25 cellular contexts compared by ENCODE assay signal in the genomic region with DNA sequence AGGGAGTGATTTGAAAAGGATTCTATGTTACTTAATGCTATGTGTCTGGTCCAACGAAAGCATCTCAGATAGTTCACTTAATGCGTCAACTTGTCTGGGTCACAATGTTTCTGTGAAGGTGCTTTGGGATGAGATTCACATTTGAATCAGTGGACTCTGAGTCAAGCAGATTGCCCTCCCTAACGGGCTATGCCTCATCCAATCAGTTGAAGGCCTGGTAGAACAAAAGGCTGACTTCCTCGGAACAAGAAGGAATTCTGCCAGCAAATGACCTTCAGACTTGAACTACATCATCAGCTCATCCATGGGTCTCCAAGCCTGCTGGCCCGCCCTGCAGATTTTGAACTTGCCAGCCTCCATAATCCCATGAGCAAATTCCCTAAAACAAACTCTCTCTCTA. TPM values are rescaled to one million over a fixed set of nuclear protein-coding genes. Genes with fewer than 3 reads are reported as not detected.
DNase-seq lines count a peak whose midpoint lies in the region; ATAC-seq and TF ChIP-seq lines count a peak whose summit lies in the region.
"Had no signal": no experiment of that assay in that cellular context is flagged by ENCODE, and none has a peak within 500 bp of the region (broad histone marks: within the 10 kb centered on the region; RNA-seq: fewer than 3 reads in every experiment).

No MANE protein-coding gene starts in this region.

- H3K4me3 ChIP-seq in esophagus muscularis mucosa, result no peak overlapping the region
- H3K4me3 ChIP-seq in lower lobe of right lung, result no peak overlapping the region
- peak overlapping the region; percentile 17 for H3K4me3 ChIP-seq in thoracic aorta
- H3K4me3 ChIP-seq: GM12878, uterus had no signal

- H3K36me3 ChIP-seq in esophagus muscularis mucosa (peaks cover 0 to 6% (median 0%) of the 10 kb centered on the region in 4 donors), lower lobe of right lung (peaks cover 17% of the 10 kb centered on the region), thoracic aorta (no peaks in the 10 kb centered on the region)
- H3K36me3 ChIP-seq: uterus had no signal

- peak; percentile 56 for DNase-seq in M059J (ENCODE audit: low read depth)
- DNase-seq in esophagus muscularis mucosa (ENCODE audit: extremely low spot score), result no peak
- no peak for DNase-seq in lower lobe of right lung
- no peak for DNase-seq in thoracic aorta (ENCODE audit: low spot score)
- DNase-seq in activated naive CD4-positive, alpha-beta T cell treated with anti-CD3 and anti-CD28 coated beads, Interleukin-2, amount 50 U/mL, for 16 hours, result no peak
- DNase-seq in dedifferentiated amniotic fluid mesenchymal stem cell (ENCODE audit: extremely low spot score), result no peak
- DNase-seq in COR-L47 (lab: John Stamatoyannopoulos, UW), result no peak
- DNase-seq: activated CD4-positive, alpha-beta T cell treated with anti-CD3 and anti-CD28 coated beads, Interleukin-2, amount 10 ng/mL, durations not matched to agents 24 days and 14 days; activated naive CD4-positive, alpha-beta T cell treated with anti-CD3 and anti-CD28 coated beads for 36 hours; activated T-cell treated with anti-CD3 and anti-CD28 coated beads, Interleukin-2, amount 50 U/mL, for 48 hours; amygdala; C1 segment of cervical spinal cord; DND-41; H7; left colon; NCI-H187 treated with DMSO at 0.1 percent for 48 hours; NCI-H69; nephron progenitor cell; posterior cingulate gyrus; stimulated activated CD8-positive, alpha-beta memory T cell treated with anti-CD3 and anti-CD28 coated beads, Interleukin-4, amount 100 ng/mL, for 48 hours; T-helper 2 cell; uterus had no signal

- TF ChIP-seq POLR2A in esophagus muscularis mucosa (IDR thresholded peaks at IDR 0.05; ENCODE audit: low read depth), result no peak

- H3K27ac ChIP-seq in esophagus muscularis mucosa (replicated peaks in 1 of 4), result peak overlapping the region in 3 of 4 donors; percentile 23 to 47 (median 45)
- peak overlapping the region; percentile 57 for H3K27ac ChIP-seq in lower lobe of right lung
- H3K27ac ChIP-seq in thoracic aorta, result peak overlapping the region; percentile 81 to 87
- H3K27ac ChIP-seq: VCaP had no signal

- H3K27me3 ChIP-seq in esophagus muscularis mucosa (no peaks in the 10 kb centered on the region), lower lobe of right lung (ENCODE audit: low read depth) (no peaks in the 10 kb centered on the region), thoracic aorta (replicated peaks; ENCODE audit: insufficient read depth) (no peaks in the 10 kb centered on the region)
- H3K27me3 ChIP-seq: uterus had no signal

- intact Hi-C loops in esophagus muscularis mucosa (cut with DNase I) (no loop called here), lower lobe of right lung (cut with DNase I) (no loop called here)

- TF ChIP-seq EP300 in esophagus muscularis mucosa (IDR thresholded peaks at IDR 0.05), result no peak

- peak; percentile 1 to 23 for ATAC-seq in lower lobe of right lung
- peak; percentile 63 for ATAC-seq in thoracic aorta (ENCODE audit: insufficient number of reproducible peaks, low FRiP score, low read depth)
- ATAC-seq in HG02610 (IDR thresholded peaks at IDR 0.05; ENCODE audit: unreplicated experiment), result no peak
- ATAC-seq: GM12878, left colon had no signal

- 74% methylated on average over 5 of the region's 5 CpGs for WGBS in esophagus muscularis mucosa

- peaks cover 57 to 83% (median 73%) of the 10 kb centered on the region in 4 donors for H3K4me1 ChIP-seq in esophagus muscularis mucosa
- H3K4me1 ChIP-seq in lower lobe of right lung, result peaks cover 70% of the 10 kb centered on the region
- H3K4me1 ChIP-seq in thoracic aorta (ENCODE audit: control insufficient read depth in 1 of 2, low read depth in 2 of 2), result peaks cover 41 to 98% of the 10 kb centered on the region in 2 donors
- H3K4me1 ChIP-seq: uterus had no signal

- H3K9me3 ChIP-seq in esophagus muscularis mucosa (peaks cover 0 to 9% (median 0%) of the 10 kb centered on the region in 4 donors), lower lobe of right lung (no peaks in the 10 kb centered on the region), thoracic aorta (no peaks in the 10 kb centered on the region)
- H3K9me3 ChIP-seq: uterus had no signal

- TF ChIP-seq CTCF in esophagus muscularis mucosa (IDR thresholded peaks at IDR 0.05) (no peak), lower lobe of right lung (IDR thresholded peaks at IDR 0.05) (no peak), thoracic aorta (IDR thresholded peaks at IDR 0.05) (no peak)

RNA-seq across cellular contexts. Expression of gene EMP2, which starts 15.2 kb away (rescaled TPM):
- total RNA-seq in M059J (2014; rRNA removed; shearing (Covaris generic)), result 28.0 and 55.4 TPM in 2 replicates
- total RNA-seq in esophagus muscularis mucosa (10 to 100 TPM; 44.1 to 87.1 (median 57.3) TPM), lower lobe of right lung (518 TPM), thoracic aorta (100 to 1,000 TPM in 1 of 2 donors, 10 to 100 TPM in 1; 84.7 to 110 TPM)
- total RNA-seq: activated CD4-positive, alpha-beta T cell treated with anti-CD3 and anti-CD28 coated beads, Interleukin-2, amount 10 ng/mL, durations not matched to agents 24 days and 14 days; activated naive CD4-positive, alpha-beta T cell treated with anti-CD3 and anti-CD28 coated beads for 36 hours had no signal
